In the genomic region with DNA sequence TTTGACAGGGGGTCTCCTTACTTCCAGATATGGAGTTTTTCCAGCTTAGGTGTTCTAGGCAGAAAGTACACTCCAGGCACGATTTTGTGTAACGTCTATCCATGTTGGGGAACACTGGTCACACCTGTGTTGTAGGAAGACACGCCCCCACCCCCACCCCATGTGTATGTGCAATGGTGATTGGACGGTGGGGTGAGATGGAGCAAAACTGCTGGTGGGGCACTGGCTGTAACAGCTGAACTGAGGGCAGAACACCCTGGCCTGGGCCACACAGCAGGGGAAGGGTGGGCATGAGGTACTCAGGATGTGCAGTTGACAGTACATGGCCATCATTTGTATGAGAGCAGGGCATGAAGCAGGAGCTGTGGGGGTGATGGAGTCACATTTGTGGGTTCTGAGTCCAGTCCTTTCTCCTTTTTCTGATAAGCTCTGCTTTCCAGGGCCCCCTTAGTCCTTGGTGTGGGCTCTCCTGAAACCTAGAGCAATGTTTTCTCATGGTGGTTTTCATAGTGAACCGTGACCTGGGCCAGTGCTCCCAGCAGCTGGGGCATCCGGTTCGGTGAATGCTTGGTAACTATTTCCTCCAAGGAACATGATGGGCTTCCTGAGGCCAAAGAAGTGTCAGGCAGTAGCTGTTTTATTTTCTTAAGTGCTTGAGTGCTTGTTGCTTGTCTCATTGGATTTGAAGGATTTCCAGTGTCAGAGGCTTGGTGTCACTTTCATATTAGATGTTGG, we compare ENCODE assay signal across 29 cellular contexts.
DNase-seq lines count a peak whose midpoint lies in the region; ATAC-seq and TF ChIP-seq lines count a peak whose summit lies in the region.
"Had no signal": no experiment of that assay in that cellular context is flagged by ENCODE, and none has a peak within 500 bp of the region (broad histone marks: within the 10 kb centered on the region; RNA-seq: fewer than 3 reads in every experiment).

No MANE protein-coding gene starts in this region.

- no peaks in the 10 kb centered on the region for H3K79me1 ChIP-seq in neuronal stem cell (ENCODE audit: low read depth, low read length)

- peak overlapping the region; percentile 38 for H3K27ac ChIP-seq in left ventricle myocardium inferior (replicated peaks)
- no peak overlapping the region for H3K27ac ChIP-seq in neuronal stem cell (replicated peaks; ENCODE audit: low read length)
- no peak overlapping the region for H3K27ac ChIP-seq in WERI-Rb-1
- H3K27ac ChIP-seq in effector memory CD4-positive, alpha-beta T cell (ENCODE audit: insufficient read depth, low read length, poor library complexity, severe bottlenecking) = no peak overlapping the region
- H3K27ac ChIP-seq: body of pancreas, dorsolateral prefrontal cortex, HL-60 had no signal

- peak overlapping the region; percentile 82 for H3K23ac ChIP-seq in neuronal stem cell (ENCODE audit: low read depth, low read length, poor library complexity)

- peak overlapping the region; percentile 39 for H4K91ac ChIP-seq in neuronal stem cell (ENCODE audit: low read depth, low read length, poor library complexity)

- H2AFZ ChIP-seq in neuronal stem cell (ENCODE audit: low read length) = no peak overlapping the region

- no peak overlapping the region for H2BK12ac ChIP-seq in neuronal stem cell (ENCODE audit: low read length)

- peak overlapping the region; percentile 53 for H4K8ac ChIP-seq in neuronal stem cell (ENCODE audit: low read depth, low read length)

- no CpG with 5 or more reads among the region's 7 CpGs for WGBS in neuronal stem cell (ENCODE audit: extremely low coverage in 2 of 2, insufficient read length in 2 of 2, insufficient replicate concordance in 1 of 2), 2 donors

- ATAC-seq in left ventricle myocardium superior (no peak), HG02870 (IDR thresholded peaks at IDR 0.05; ENCODE audit: unreplicated experiment) (no peak)
- ATAC-seq: body of pancreas, left colon, Panc1, sciatic nerve had no signal

- H3K4me1 ChIP-seq in left ventricle myocardium inferior (peaks cover 74% of the 10 kb centered on the region), neuronal stem cell (ENCODE audit: control insufficient read depth in 2 of 2, insufficient read depth in 1 of 2, low read depth in 1 of 2, low read length in 2 of 2) (peaks cover 4 to 14% of the 10 kb centered on the region in 2 donors)
- no peaks in the 10 kb centered on the region for H3K4me1 ChIP-seq in effector memory CD4-positive, alpha-beta T cell (ENCODE audit: control insufficient read depth, insufficient read depth, low read length, poor library complexity, severe bottlenecking)

- H3K27me3 ChIP-seq in left ventricle myocardium inferior (ENCODE audit: low read depth) (no peaks in the 10 kb centered on the region), neuronal stem cell (ENCODE audit: control insufficient read depth in 3 of 3, insufficient read depth in 3 of 3, low read depth in 1 of 3, low read length in 3 of 3) (no peaks in the 10 kb centered on the region), WERI-Rb-1 (ENCODE audit: insufficient read depth, low read depth, severe bottlenecking) (no peaks in the 10 kb centered on the region)
- H3K27me3 ChIP-seq in effector memory CD4-positive, alpha-beta T cell (replicated peaks; ENCODE audit: control insufficient read depth, insufficient read depth, low read length, poor library complexity, severe bottlenecking) = no peaks in the 10 kb centered on the region
- H3K27me3 ChIP-seq: adrenal gland, body of pancreas, dorsolateral prefrontal cortex had no signal

- H2BK120ac ChIP-seq in neuronal stem cell (ENCODE audit: low read depth, low read length) = no peak overlapping the region

- H3K4me3 ChIP-seq in left ventricle myocardium inferior (no peak overlapping the region), choroid plexus epithelial cell (ENCODE audit: low read depth, low read length) (no peak overlapping the region), neuronal stem cell (ENCODE audit: low read length in 2 of 2) (no peak overlapping the region), WERI-Rb-1 (ENCODE audit: low read depth, low read length) (no peak overlapping the region)
- no peak overlapping the region for H3K4me3 ChIP-seq in effector memory CD4-positive, alpha-beta T cell (ENCODE audit: insufficient read depth, low read depth, low read length, poor library complexity, severe bottlenecking)
- H3K4me3 ChIP-seq: adrenal gland, body of pancreas, dorsolateral prefrontal cortex had no signal

- no peak overlapping the region for H2BK5ac ChIP-seq in neuronal stem cell (ENCODE audit: low read length)

- no peak overlapping the region for H3K4ac ChIP-seq in neuronal stem cell (ENCODE audit: low read length)

- H3K36me3 ChIP-seq in left ventricle myocardium inferior (no peaks in the 10 kb centered on the region), neuronal stem cell (replicated peaks in 1 of 2; ENCODE audit: control insufficient read depth in 2 of 2, insufficient read depth in 2 of 2, low read length in 2 of 2) (no peaks in the 10 kb centered on the region), WERI-Rb-1 (no peaks in the 10 kb centered on the region)
- no peaks in the 10 kb centered on the region for H3K36me3 ChIP-seq in effector memory CD4-positive, alpha-beta T cell (ENCODE audit: control insufficient read depth, insufficient read depth, low read length)
- H3K36me3 ChIP-seq: adrenal gland had no signal

- H3K18ac ChIP-seq in neuronal stem cell (ENCODE audit: low read length) = no peak overlapping the region

- intact Hi-C loops in left ventricle myocardium inferior (cut with micrococcal nuclease) = no loop called here
- intact Hi-C loops in left ventricle myocardium superior (cut with micrococcal nuclease) = no loop called here

- no peak overlapping the region for H3K4me2 ChIP-seq in neuronal stem cell (ENCODE audit: insufficient read depth, low read length, poor library complexity, severe bottlenecking)

- no peak overlapping the region for H2BK15ac ChIP-seq in neuronal stem cell (ENCODE audit: low read length)

- H3K9me3 ChIP-seq in left ventricle myocardium inferior (replicated peaks) (no peaks in the 10 kb centered on the region), neuronal stem cell (replicated peaks in 1 of 2; ENCODE audit: control insufficient read depth in 2 of 2, insufficient read depth in 1 of 2, low read depth in 1 of 2, low read length in 2 of 2) (no peaks in the 10 kb centered on the region), WERI-Rb-1 (ENCODE audit: severe bottlenecking) (no peaks in the 10 kb centered on the region)
- no peaks in the 10 kb centered on the region for H3K9me3 ChIP-seq in effector memory CD4-positive, alpha-beta T cell (ENCODE audit: control insufficient read depth, low read length)
- H3K9me3 ChIP-seq: adrenal gland, body of pancreas had no signal

- DNase-seq in left ventricle myocardium inferior = no peak
- no peak for DNase-seq in left ventricle myocardium superior
- peak; percentile 51 for DNase-seq in choroid plexus epithelial cell (ENCODE audit: low read depth)
- no peak for DNase-seq in neuronal stem cell (ENCODE audit: low spot score)
- DNase-seq in putamen (ENCODE audit: low spot score) = no peak
- DNase-seq in WERI-Rb-1 = no peak
- no peak for DNase-seq in effector memory CD4-positive, alpha-beta T cell
- DNase-seq: activated CD4-positive, alpha-beta memory T cell treated with anti-CD3 and anti-CD28 coated beads, Interleukin-2, amount 10 ng/mL, durations not matched to agents 7 days and 5 days; activated CD8-positive, alpha-beta memory T cell treated with anti-CD3 and anti-CD28 coated beads, Interleukin-2, amount 50 U/mL, for 48 hours; activated naive CD4-positive, alpha-beta T cell treated with anti-CD3 and anti-CD28 coated beads, Interleukin-2, amount 10 ng/mL, durations not matched to agents 7 days and 5 days; body of pancreas; Calu3; CD4-positive, CD25-positive, alpha-beta regulatory T cell; DMS79 treated with DMSO at 0.1 percent for 48 hours; GDM1; hypothalamus; immature natural killer cell; left colon; MM.1S; NCI-H1930; NCI-H526 treated with DMSO at 0.1 percent for 48 hours; SHP77; stimulated activated CD4-positive, alpha-beta T cell treated with anti-CD3 and anti-CD28 coated beads, Interleukin-4, amount 100 ng/mL, for 1 hour had no signal

- TF ChIP-seq CTCF in left ventricle myocardium inferior (IDR thresholded peaks at IDR 0.05; ENCODE audit: borderline replicate concordance) (no peak), choroid plexus epithelial cell (conservative IDR thresholded peaks at IDR 0.05; ENCODE audit: low read depth, low read length) (no peak), WERI-Rb-1 (IDR thresholded peaks at IDR 0.05; ENCODE audit: low read depth, low read length) (no peak)

- peak overlapping the region; percentile 41 for H2AK5ac ChIP-seq in neuronal stem cell (ENCODE audit: low read depth, low read length)

- H3K14ac ChIP-seq in neuronal stem cell (ENCODE audit: low read length) = no peak overlapping the region

- peak overlapping the region; percentile 15 for H3K9ac ChIP-seq in neuronal stem cell (ENCODE audit: low read depth, low read length, poor library complexity)
